ENCODE assay signal across 2 cellular contexts in genomic region chr19:2164020-2164988, GRCh38.
TF ChIP-seq lines count a peak whose summit lies in the region.

No MANE protein-coding gene starts in this region.

TF ChIP-seq in SK-N-SH, 30 proteins besides CTCF, POLR2A, EP300 and RAD21 (continued from another document):
- TF ChIP-seq, protein P1, sequence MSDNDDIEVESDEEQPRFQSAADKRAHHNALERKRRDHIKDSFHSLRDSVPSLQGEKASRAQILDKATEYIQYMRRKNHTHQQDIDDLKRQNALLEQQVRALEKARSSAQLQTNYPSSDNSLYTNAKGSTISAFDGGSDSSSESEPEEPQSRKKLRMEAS (IDR thresholded peaks at IDR 0.05; ENCODE audit: low read depth): no peak
- TF ChIP-seq, protein P2, sequence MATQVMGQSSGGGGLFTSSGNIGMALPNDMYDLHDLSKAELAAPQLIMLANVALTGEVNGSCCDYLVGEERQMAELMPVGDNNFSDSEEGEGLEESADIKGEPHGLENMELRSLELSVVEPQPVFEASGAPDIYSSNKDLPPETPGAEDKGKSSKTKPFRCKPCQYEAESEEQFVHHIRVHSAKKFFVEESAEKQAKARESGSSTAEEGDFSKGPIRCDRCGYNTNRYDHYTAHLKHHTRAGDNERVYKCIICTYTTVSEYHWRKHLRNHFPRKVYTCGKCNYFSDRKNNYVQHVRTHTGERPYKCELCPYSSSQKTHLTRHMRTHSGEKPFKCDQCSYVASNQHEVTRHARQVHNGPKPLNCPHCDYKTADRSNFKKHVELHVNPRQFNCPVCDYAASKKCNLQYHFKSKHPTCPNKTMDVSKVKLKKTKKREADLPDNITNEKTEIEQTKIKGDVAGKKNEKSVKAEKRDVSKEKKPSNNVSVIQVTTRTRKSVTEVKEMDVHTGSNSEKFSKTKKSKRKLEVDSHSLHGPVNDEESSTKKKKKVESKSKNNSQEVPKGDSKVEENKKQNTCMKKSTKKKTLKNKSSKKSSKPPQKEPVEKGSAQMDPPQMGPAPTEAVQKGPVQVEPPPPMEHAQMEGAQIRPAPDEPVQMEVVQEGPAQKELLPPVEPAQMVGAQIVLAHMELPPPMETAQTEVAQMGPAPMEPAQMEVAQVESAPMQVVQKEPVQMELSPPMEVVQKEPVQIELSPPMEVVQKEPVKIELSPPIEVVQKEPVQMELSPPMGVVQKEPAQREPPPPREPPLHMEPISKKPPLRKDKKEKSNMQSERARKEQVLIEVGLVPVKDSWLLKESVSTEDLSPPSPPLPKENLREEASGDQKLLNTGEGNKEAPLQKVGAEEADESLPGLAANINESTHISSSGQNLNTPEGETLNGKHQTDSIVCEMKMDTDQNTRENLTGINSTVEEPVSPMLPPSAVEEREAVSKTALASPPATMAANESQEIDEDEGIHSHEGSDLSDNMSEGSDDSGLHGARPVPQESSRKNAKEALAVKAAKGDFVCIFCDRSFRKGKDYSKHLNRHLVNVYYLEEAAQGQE (IDR thresholded peaks at IDR 0.05; ENCODE audit: low read depth, low read length): no peak
- TF ChIP-seq TCF12 (IDR thresholded peaks at IDR 0.05): no peak

TF ChIP-seq in SK-N-SH treated with all-trans-retinoic acid at 6 μM for 48 hours, 23 proteins besides CTCF, POLR2A, EP300 and RAD21 (continued from another document):
- TF ChIP-seq, protein P3, sequence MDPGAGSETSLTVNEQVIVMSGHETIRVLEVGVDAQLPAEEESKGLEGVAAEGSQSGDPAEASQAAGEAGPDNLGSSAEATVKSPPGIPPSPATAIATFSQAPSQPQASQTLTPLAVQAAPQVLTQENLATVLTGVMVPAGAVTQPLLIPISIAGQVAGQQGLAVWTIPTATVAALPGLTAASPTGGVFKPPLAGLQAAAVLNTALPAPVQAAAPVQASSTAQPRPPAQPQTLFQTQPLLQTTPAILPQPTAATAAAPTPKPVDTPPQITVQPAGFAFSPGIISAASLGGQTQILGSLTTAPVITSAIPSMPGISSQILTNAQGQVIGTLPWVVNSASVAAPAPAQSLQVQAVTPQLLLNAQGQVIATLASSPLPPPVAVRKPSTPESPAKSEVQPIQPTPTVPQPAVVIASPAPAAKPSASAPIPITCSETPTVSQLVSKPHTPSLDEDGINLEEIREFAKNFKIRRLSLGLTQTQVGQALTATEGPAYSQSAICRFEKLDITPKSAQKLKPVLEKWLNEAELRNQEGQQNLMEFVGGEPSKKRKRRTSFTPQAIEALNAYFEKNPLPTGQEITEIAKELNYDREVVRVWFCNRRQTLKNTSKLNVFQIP (CRISPR knock-in tag; IDR thresholded peaks at IDR 0.05; ENCODE audit: borderline replicate concordance, low read depth): no peak
- TF ChIP-seq CSDC2 (CRISPR knock-in tag; IDR thresholded peaks at IDR 0.05) (no peak), BACH2 (CRISPR knock-in tag; IDR thresholded peaks at IDR 0.05; ENCODE audit: borderline replicate concordance) (no peak), ZC3H10 (CRISPR knock-in tag; IDR thresholded peaks at IDR 0.05) (no peak), SNAI2 (CRISPR knock-in tag; IDR thresholded peaks at IDR 0.05) (no peak), OSR1 (CRISPR knock-in tag; IDR thresholded peaks at IDR 0.05) (no peak)
- TF ChIP-seq, protein P4, sequence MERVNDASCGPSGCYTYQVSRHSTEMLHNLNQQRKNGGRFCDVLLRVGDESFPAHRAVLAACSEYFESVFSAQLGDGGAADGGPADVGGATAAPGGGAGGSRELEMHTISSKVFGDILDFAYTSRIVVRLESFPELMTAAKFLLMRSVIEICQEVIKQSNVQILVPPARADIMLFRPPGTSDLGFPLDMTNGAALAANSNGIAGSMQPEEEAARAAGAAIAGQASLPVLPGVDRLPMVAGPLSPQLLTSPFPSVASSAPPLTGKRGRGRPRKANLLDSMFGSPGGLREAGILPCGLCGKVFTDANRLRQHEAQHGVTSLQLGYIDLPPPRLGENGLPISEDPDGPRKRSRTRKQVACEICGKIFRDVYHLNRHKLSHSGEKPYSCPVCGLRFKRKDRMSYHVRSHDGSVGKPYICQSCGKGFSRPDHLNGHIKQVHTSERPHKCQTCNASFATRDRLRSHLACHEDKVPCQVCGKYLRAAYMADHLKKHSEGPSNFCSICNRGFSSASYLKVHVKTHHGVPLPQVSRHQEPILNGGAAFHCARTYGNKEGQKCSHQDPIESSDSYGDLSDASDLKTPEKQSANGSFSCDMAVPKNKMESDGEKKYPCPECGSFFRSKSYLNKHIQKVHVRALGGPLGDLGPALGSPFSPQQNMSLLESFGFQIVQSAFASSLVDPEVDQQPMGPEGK (CRISPR knock-in tag; IDR thresholded peaks at IDR 0.05; ENCODE audit: borderline replicate concordance): no peak
- TF ChIP-seq, protein P5, sequence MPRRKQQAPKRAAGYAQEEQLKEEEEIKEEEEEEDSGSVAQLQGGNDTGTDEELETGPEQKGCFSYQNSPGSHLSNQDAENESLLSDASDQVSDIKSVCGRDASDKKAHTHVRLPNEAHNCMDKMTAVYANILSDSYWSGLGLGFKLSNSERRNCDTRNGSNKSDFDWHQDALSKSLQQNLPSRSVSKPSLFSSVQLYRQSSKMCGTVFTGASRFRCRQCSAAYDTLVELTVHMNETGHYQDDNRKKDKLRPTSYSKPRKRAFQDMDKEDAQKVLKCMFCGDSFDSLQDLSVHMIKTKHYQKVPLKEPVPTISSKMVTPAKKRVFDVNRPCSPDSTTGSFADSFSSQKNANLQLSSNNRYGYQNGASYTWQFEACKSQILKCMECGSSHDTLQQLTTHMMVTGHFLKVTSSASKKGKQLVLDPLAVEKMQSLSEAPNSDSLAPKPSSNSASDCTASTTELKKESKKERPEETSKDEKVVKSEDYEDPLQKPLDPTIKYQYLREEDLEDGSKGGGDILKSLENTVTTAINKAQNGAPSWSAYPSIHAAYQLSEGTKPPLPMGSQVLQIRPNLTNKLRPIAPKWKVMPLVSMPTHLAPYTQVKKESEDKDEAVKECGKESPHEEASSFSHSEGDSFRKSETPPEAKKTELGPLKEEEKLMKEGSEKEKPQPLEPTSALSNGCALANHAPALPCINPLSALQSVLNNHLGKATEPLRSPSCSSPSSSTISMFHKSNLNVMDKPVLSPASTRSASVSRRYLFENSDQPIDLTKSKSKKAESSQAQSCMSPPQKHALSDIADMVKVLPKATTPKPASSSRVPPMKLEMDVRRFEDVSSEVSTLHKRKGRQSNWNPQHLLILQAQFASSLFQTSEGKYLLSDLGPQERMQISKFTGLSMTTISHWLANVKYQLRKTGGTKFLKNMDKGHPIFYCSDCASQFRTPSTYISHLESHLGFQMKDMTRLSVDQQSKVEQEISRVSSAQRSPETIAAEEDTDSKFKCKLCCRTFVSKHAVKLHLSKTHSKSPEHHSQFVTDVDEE (CRISPR knock-in tag; IDR thresholded peaks at IDR 0.05): no peak
